10 cellular contexts compared by ENCODE assay signal in the genomic region with DNA sequence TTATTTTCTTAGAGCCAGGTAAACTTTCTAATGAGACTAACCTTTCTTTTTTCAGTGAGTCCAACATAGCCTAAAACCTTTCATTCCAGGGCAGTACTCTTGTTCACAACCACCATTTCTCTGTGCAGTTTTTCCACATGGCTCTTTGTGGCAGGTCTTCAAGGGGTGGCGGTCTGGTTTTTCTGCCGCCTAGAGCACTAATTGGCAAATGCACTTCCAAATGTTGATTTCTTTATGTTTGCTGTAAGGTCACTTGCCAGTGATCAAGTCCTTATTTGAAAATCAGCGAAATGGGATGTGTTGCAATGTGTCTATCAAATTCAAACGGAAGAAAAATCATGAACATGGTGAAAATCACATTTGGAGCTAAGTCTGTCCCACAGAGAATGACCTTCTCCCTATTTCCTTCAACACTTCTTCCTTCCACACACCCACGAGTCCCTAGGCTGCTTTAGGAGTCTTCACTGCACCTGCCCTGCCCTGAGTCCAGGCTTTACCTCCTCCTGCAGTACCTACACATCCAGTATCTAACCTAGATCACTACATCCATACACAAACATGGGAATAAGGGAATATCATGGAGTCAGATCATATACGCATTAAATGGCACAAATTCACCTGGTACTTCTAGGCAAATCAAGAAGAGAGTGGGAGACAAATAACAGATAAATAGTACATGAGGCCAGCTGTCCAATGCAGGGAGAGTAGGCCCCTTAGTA. TPM values are rescaled to one million over a fixed set of nuclear protein-coding genes. Genes with fewer than 3 reads are reported as not detected.
DNase-seq lines count a peak whose midpoint lies in the region; ATAC-seq and TF ChIP-seq lines count a peak whose summit lies in the region.
"Had no signal": no experiment of that assay in that cellular context is flagged by ENCODE, and none has a peak within 500 bp of the region (broad histone marks: within the 10 kb centered on the region; RNA-seq: fewer than 3 reads in every experiment).

No MANE protein-coding gene starts in this region.

- peak overlapping the region; percentile 93 for H3K4me2 ChIP-seq in smooth muscle cell

- H3K4me3 Mint-ChIP-seq in naive thymus-derived CD4-positive, alpha-beta T cell = no peak overlapping the region
- H3K4me3 Mint-ChIP-seq: activated T-cell treated with anti-CD3 and anti-CD28 coated beads, Interleukin-2, amount 50 U/mL, for 4 hours had no signal

- H3K9me3 ChIP-seq in HUES6 (ENCODE audit: control insufficient read depth, insufficient read depth, low read depth, low read length) (no peaks in the 10 kb centered on the region), SK-N-MC (ENCODE audit: low read depth, low read length) (no peaks in the 10 kb centered on the region), gastroesophageal sphincter (no peaks in the 10 kb centered on the region), smooth muscle cell (replicated peaks; ENCODE audit: low read depth) (no peaks in the 10 kb centered on the region)
- no peaks in the 10 kb centered on the region for H3K9me3 ChIP-seq in naive thymus-derived CD4-positive, alpha-beta T cell (ENCODE audit: control insufficient read depth in 2 of 3, low read length in 3 of 3)

- no peak overlapping the region for H3K27ac ChIP-seq in HUES6 (ENCODE audit: low read depth, low read length)
- no peak overlapping the region for H3K27ac ChIP-seq in SK-N-MC
- H3K27ac ChIP-seq in gastroesophageal sphincter = no peak overlapping the region
- no peak overlapping the region for H3K27ac ChIP-seq in smooth muscle cell (ENCODE audit: low read depth)
- no peak overlapping the region for H3K27ac ChIP-seq in naive thymus-derived CD4-positive, alpha-beta T cell (ENCODE audit: low read depth, low read length)

- peaks cover 61% of the 10 kb centered on the region for H3K79me2 ChIP-seq in smooth muscle cell (ENCODE audit: low read depth)

- POLR2A ChIA-PET in naive thymus-derived CD4-positive, alpha-beta T cell (lab: Charles Lee) = no interaction called here

- H3K9ac ChIP-seq in HUES6 (ENCODE audit: low read length) (no peak overlapping the region), SK-N-MC (ENCODE audit: insufficient read length) (no peak overlapping the region), smooth muscle cell (ENCODE audit: low read depth) (no peak overlapping the region)

- no peak for ATAC-seq in gastroesophageal sphincter
- no peak for ATAC-seq in naive thymus-derived CD4-positive, alpha-beta T cell
- ATAC-seq: activated T-cell treated with anti-CD3 and anti-CD28 coated beads, Interleukin-2, amount 50 U/mL, for 4 hours; right cardiac atrium had no signal

- TF ChIP-seq POLR2A in gastroesophageal sphincter (IDR thresholded peaks at IDR 0.05) = no peak

- H3K36me3 Mint-ChIP-seq in naive thymus-derived CD4-positive, alpha-beta T cell = no peaks in the 10 kb centered on the region

- intact Hi-C loops in naive thymus-derived CD4-positive, alpha-beta T cell (cut with micrococcal nuclease) = no loop called here

- no peak overlapping the region for H3K27ac Mint-ChIP-seq in naive thymus-derived CD4-positive, alpha-beta T cell

- H2AFZ ChIP-seq in smooth muscle cell (ENCODE audit: low read depth) = no peak overlapping the region

- CTCF ChIA-PET in naive thymus-derived CD4-positive, alpha-beta T cell (lab: Charles Lee) = no interaction called here

- TF ChIP-seq CTCF in gastroesophageal sphincter (IDR thresholded peaks at IDR 0.05) = no peak
- TF ChIP-seq CTCF in smooth muscle cell (IDR thresholded peaks at IDR 0.05; ENCODE audit: borderline replicate concordance, insufficient read depth, poor library complexity, severe bottlenecking) = no peak

- H3K27me3 ChIP-seq in HUES6 (ENCODE audit: control insufficient read depth, insufficient read depth, low read length) (peaks cover 10% of the 10 kb centered on the region), gastroesophageal sphincter (no peaks in the 10 kb centered on the region), smooth muscle cell (ENCODE audit: low read depth) (no peaks in the 10 kb centered on the region)
- H3K27me3 ChIP-seq in naive thymus-derived CD4-positive, alpha-beta T cell (ENCODE audit: control insufficient read depth in 2 of 2, insufficient read depth in 2 of 2, low read length in 2 of 2) = peaks cover 3 to 11% of the 10 kb centered on the region in 2 donors

- H4K20me1 ChIP-seq in smooth muscle cell (ENCODE audit: low read depth) = peaks cover 43% of the 10 kb centered on the region

- no peak for TF ChIP-seq EP300 in gastroesophageal sphincter (IDR thresholded peaks at IDR 0.05)

- DNase-seq in SK-N-MC (ENCODE audit: low read depth, low spot score) (no peak), smooth muscle cell (lab: John Stamatoyannopoulos, UW; ENCODE audit: unreplicated experiment) (no peak), iPS-NIHi7 (ENCODE audit: extremely low spot score) (no peak)
- DNase-seq in naive thymus-derived CD4-positive, alpha-beta T cell = no peak
- DNase-seq in activated T-cell treated with anti-CD3 and anti-CD28 coated beads, Interleukin-2, amount 50 U/mL, for 48 hours = no peak
- DNase-seq: activated T-cell treated with anti-CD3 and anti-CD28 coated beads, Interleukin-2, amount 50 U/mL, for 4 hours; right cardiac atrium; substantia nigra had no signal

- peaks cover 11% of the 10 kb centered on the region for H3F3A ChIP-seq in smooth muscle cell (ENCODE audit: low read depth)

- H3K4me3 ChIP-seq in HUES6 (ENCODE audit: low read depth, low read length) = peak overlapping the region; percentile 97; the same call in 1 of the 2 replicates
- H3K4me3 ChIP-seq in SK-N-MC = peak overlapping the region; percentile 90; the same call in 1 of the 2 replicates
- H3K4me3 ChIP-seq in gastroesophageal sphincter = peak overlapping the region; percentile 44 to 98
- peak overlapping the region; percentile 90 for H3K4me3 ChIP-seq in smooth muscle cell
- H3K4me3 ChIP-seq in naive thymus-derived CD4-positive, alpha-beta T cell (ENCODE audit: low read length) = no peak overlapping the region

- peaks cover 0 to 12% (median 10%) of the 10 kb centered on the region in 7 donors for H3K4me1 Mint-ChIP-seq in naive thymus-derived CD4-positive, alpha-beta T cell

- H3K9me3 Mint-ChIP-seq in naive thymus-derived CD4-positive, alpha-beta T cell = no peaks in the 10 kb centered on the region
- H3K9me3 Mint-ChIP-seq: activated T-cell treated with anti-CD3 and anti-CD28 coated beads, Interleukin-2, amount 50 U/mL, for 4 hours had no signal

- H3K27me3 Mint-ChIP-seq in naive thymus-derived CD4-positive, alpha-beta T cell = peaks cover 17 to 42% (median 29%) of the 10 kb centered on the region in 5 donors

- H3K36me3 ChIP-seq in HUES6 (ENCODE audit: control insufficient read depth, insufficient read depth, low read length) = no peaks in the 10 kb centered on the region
- H3K36me3 ChIP-seq in SK-N-MC (ENCODE audit: insufficient read depth, low read length) = no peaks in the 10 kb centered on the region
- no peaks in the 10 kb centered on the region for H3K36me3 ChIP-seq in gastroesophageal sphincter
- H3K36me3 ChIP-seq in smooth muscle cell (ENCODE audit: low read depth) = no peaks in the 10 kb centered on the region
- no peaks in the 10 kb centered on the region for H3K36me3 ChIP-seq in naive thymus-derived CD4-positive, alpha-beta T cell (ENCODE audit: control insufficient read depth in 2 of 3, insufficient read depth in 3 of 3, low read length in 3 of 3)

- H3K4me1 ChIP-seq in HUES6 (ENCODE audit: control insufficient read depth, insufficient read depth, low read length) = peaks cover 14% of the 10 kb centered on the region
- H3K4me1 ChIP-seq in gastroesophageal sphincter = peaks cover 0 to 50% (median 0%) of the 10 kb centered on the region in 3 donors
- peaks cover 11% of the 10 kb centered on the region for H3K4me1 ChIP-seq in smooth muscle cell (ENCODE audit: low read depth)
- H3K4me1 ChIP-seq in naive thymus-derived CD4-positive, alpha-beta T cell (ENCODE audit: control insufficient read depth in 2 of 2, insufficient read depth in 2 of 2, low read length in 2 of 2) = no peaks in the 10 kb centered on the region

- 81 to 87% methylated on average over 5 to 6 of the region's 6 CpGs for WGBS in gastroesophageal sphincter (ENCODE audit: low coverage in 1 of 2), 2 donors
- WGBS in smooth muscle cell (ENCODE audit: low lambda C conversion rate) = 90% methylated on average over 6 of the region's 6 CpGs

RNA-seq across cellular contexts. Expression of a gene that starts 1.9 kb away (rescaled TPM):
- total RNA-seq in gastroesophageal sphincter (10 to 100 TPM in 2 of 4 donors, 1 to 10 TPM in 2; 7.2 to 22.9 (median 11.5) TPM), smooth muscle cell (5.9 and 6.1 TPM in 2 replicates)
- 4.0 and 9.7 TPM in 2 replicates for polyA plus RNA-seq in smooth muscle cell
- under 1 TPM; 0.03 to 0.47 (median 0.19) TPM for total RNA-seq in naive thymus-derived CD4-positive, alpha-beta T cell
- polyA plus RNA-seq in naive thymus-derived CD4-positive, alpha-beta T cell = under 1 TPM; 0.01 to 0.07 TPM
